Comparison of ENCODE assay signal across 8 cellular contexts in genomic region chr5:38846379-38846967, GRCh38. TPM values are rescaled to one million over a fixed set of nuclear protein-coding genes. Genes with fewer than 3 reads are reported as not detected.
A peak's percentile ranks its signal among the peaks of the same experiment; 100 is the strongest.
DNase-seq lines count a peak whose midpoint lies in the region; ATAC-seq lines count a peak whose summit lies in the region.

No MANE protein-coding gene starts in this region.

- peaks cover 38% of the 10 kb centered on the region for H3K27me3 ChIP-seq in ectodermal cell (ENCODE audit: control insufficient read depth, insufficient read depth, low read length, poor library complexity, severe bottlenecking)

- ATAC-seq in naive B cell (ENCODE audit: low read depth in 2 of 2) (no peak), GM18517 (IDR thresholded peaks at IDR 0.05; ENCODE audit: unreplicated experiment) (no peak), HG03521 (IDR thresholded peaks at IDR 0.05; ENCODE audit: unreplicated experiment) (no peak), GM18868 (IDR thresholded peaks at IDR 0.05; ENCODE audit: unreplicated experiment) (no peak)

- no peak overlapping the region for H3K27ac ChIP-seq in ectodermal cell (ENCODE audit: insufficient read depth, low read depth, low read length, poor library complexity, severe bottlenecking)

- 26 to 28% methylated on average over 21 of the region's 22 CpGs for WGBS in ectodermal cell, 2 experiments

- H3K27ac Mint-ChIP-seq in naive B cell, result no peak overlapping the region

- H3K4me1 Mint-ChIP-seq in naive B cell, result peaks cover 4 to 18% (median 12%) of the 10 kb centered on the region in 3 donors

- peaks cover 38 to 53% (median 50%) of the 10 kb centered on the region in 3 donors for H3K27me3 Mint-ChIP-seq in naive B cell

- DNase-seq in ACHN (peak; percentile 18), HuH-7 (ENCODE audit: low spot score) (peak; percentile 50), naive B cell (no peak), activated gamma-delta T cell treated with Interleukin-2 at 50 U/mL for 16 hours (no peak)

- H3K9me3 ChIP-seq in ectodermal cell (ENCODE audit: control insufficient read depth, low read length), result no peaks in the 10 kb centered on the region

- H3K4me3 Mint-ChIP-seq in naive B cell, result peak overlapping the region in 7 of 8 donors; percentile 6 to 80 (median 50)

- peak overlapping the region; percentile 53 for H3K4me3 ChIP-seq in ectodermal cell (ENCODE audit: insufficient read depth, low read depth, low read length)

- H3K9me3 Mint-ChIP-seq in naive B cell, result peaks cover 3 to 16% (median 6%) of the 10 kb centered on the region in 7 donors

- H3K36me3 Mint-ChIP-seq in naive B cell, result peaks cover 7 to 15% of the 10 kb centered on the region in 2 donors

- in situ Hi-C loops in ACHN (cut with HindIII; ENCODE audit: low pct_ligation_motif_present, low pct_unique_long_range_greater_than_20kb, low sequenced_read_pairs), result no loop called here

- no peaks in the 10 kb centered on the region for H3K4me1 ChIP-seq in ectodermal cell (ENCODE audit: control insufficient read depth, insufficient read depth, low read length)

- H3K36me3 ChIP-seq in ectodermal cell (ENCODE audit: control insufficient read depth, insufficient read depth, low read length), result no peaks in the 10 kb centered on the region

RNA-seq across cellular contexts. Expression of gene OSMR, which starts 0.7 kb away (rescaled TPM):
- polyA plus RNA-seq in ectodermal cell (2013, experiment 1 of 4), result 1.2 TPM
- polyA plus RNA-seq in ectodermal cell (2013, experiment 2 of 4), result 0.87 TPM
- 1.2 TPM for polyA plus RNA-seq in ectodermal cell (2013, experiment 3 of 4)
- 1.1 TPM for polyA plus RNA-seq in ectodermal cell (2013, experiment 4 of 4)
- under 1 TPM in 2 of 6 donors, not detected in 4; 0.05 to 0.07 TPM for polyA plus RNA-seq in naive B cell (ENCODE audit: low read depth in 6 of 6)

Comparison
In these comparisons a context has a peak if more than half of its experiments do, and no peak if none do; other contexts are left out.
1. DNase-seq: peak in ACHN (single experiment) and HuH-7 (single experiment); none in naive B cell (single experiment) and activated gamma-delta T cell treated with Interleukin-2 at 50 U/mL for 16 hours (single experiment).